8 cellular contexts compared by ENCODE assay signal in genomic region chr6:31822038-31822821, GRCh38. TPM values are rescaled to one million over a fixed set of nuclear protein-coding genes. Genes with fewer than 3 reads are reported as not detected.
DNase-seq lines count a peak whose midpoint lies in the region; ATAC-seq and TF ChIP-seq lines count a peak whose summit lies in the region.

No MANE protein-coding gene starts in this region.

- H3K4me1 ChIP-seq in duodenal mucosa (ENCODE audit: control insufficient read depth in 1 of 2, insufficient read depth in 2 of 2, low read length in 2 of 2), result peaks cover 39 to 60% of the 10 kb centered on the region in 2 donors
- peaks cover 9 to 25% (median 17%) of the 10 kb centered on the region in 4 donors for H3K4me1 ChIP-seq in liver (ENCODE audit: control insufficient read depth in 4 of 4, insufficient read depth in 4 of 4, low read length in 3 of 4)

- CTCF ChIA-PET in BJ (lab: Yijun Ruan, JAX), result interaction anchor here (0.6 to 2.1 kb wide), 4 partner anchors 31 to 157 kb away, joined by 3 to 6 read pairs (median 3); partner anchors contain the start of gene GPANK1

- ATAC-seq in GM19397 (IDR thresholded peaks at IDR 0.05; ENCODE audit: unreplicated experiment) (peak; percentile 31), GM18519 (IDR thresholded peaks at IDR 0.05; ENCODE audit: low FRiP score, unreplicated experiment) (no peak)

- H3K4me3 ChIP-seq in BJ (ENCODE audit: low read depth, low read length), result peak overlapping the region; percentile 50
- peak overlapping the region; percentile 74 for H3K4me3 ChIP-seq in NB4 (ENCODE audit: low read depth, low read length)
- H3K4me3 ChIP-seq in duodenal mucosa (ENCODE audit: low read depth in 1 of 2, low read length in 2 of 2), result peak overlapping the region; percentile 74 to 83
- peak overlapping the region; percentile 43 to 69 (median 64) for H3K4me3 ChIP-seq in liver (ENCODE audit: low read depth in 1 of 3, low read length in 3 of 3)

- POLR2A ChIA-PET in BJ (lab: Charles Lee), result interaction anchor here (1.2 kb wide), 1 partner anchor 16 kb away, joined by 4 read pairs; the partner anchor contains the start of gene LSM2

- TF ChIP-seq RAD21 in liver (IDR thresholded peaks at IDR 0.05), result no peak

- H3K27me3 ChIP-seq in BJ (ENCODE audit: control insufficient read depth, insufficient read depth, low read length), result no peaks in the 10 kb centered on the region
- no peaks in the 10 kb centered on the region for H3K27me3 ChIP-seq in duodenal mucosa (ENCODE audit: control insufficient read depth in 1 of 2, insufficient read depth in 2 of 2, low read length in 2 of 2)
- no peaks in the 10 kb centered on the region for H3K27me3 ChIP-seq in liver (ENCODE audit: control insufficient read depth in 4 of 4, insufficient read depth in 4 of 4, low read length in 3 of 4)

- TF ChIP-seq CTCF in BJ (IDR thresholded peaks at IDR 0.05; ENCODE audit: insufficient read depth, low read depth, low read length) (no peak), NB4 (IDR thresholded peaks at IDR 0.05; ENCODE audit: low read depth, low read length) (no peak), liver (IDR thresholded peaks at IDR 0.05; ENCODE audit: low read depth, low read length, missing input control) (no peak)

- H3K9ac ChIP-seq in duodenal mucosa (ENCODE audit: low read depth in 1 of 2, low read length in 2 of 2) (peak overlapping the region; percentile 89 to 98), liver (ENCODE audit: low read depth in 1 of 2, low read length in 2 of 2) (peak overlapping the region; percentile 87 to 100)

- H3K27ac ChIP-seq in duodenal mucosa (ENCODE audit: low read depth, low read length) (peak overlapping the region; percentile 90), liver (ENCODE audit: low read depth in 1 of 2, low read length in 2 of 2) (peak overlapping the region; percentile 98 to 99)

- no peaks in the 10 kb centered on the region for H3K36me3 ChIP-seq in BJ (ENCODE audit: control insufficient read depth, insufficient read depth, low read length)
- H3K36me3 ChIP-seq in duodenal mucosa (ENCODE audit: control insufficient read depth in 1 of 2, insufficient read depth in 2 of 2, low read length in 2 of 2), result no peaks in the 10 kb centered on the region
- no peaks in the 10 kb centered on the region for H3K36me3 ChIP-seq in liver (ENCODE audit: control insufficient read depth in 4 of 4, insufficient read depth in 3 of 4, low read depth in 1 of 4, low read length in 3 of 4)

- under 1% methylated on average over 25 of the region's 25 CpGs for WGBS in liver

- peak; percentile 24 for TF ChIP-seq POLR2A in NB4 (IDR thresholded peaks at IDR 0.05; ENCODE audit: extremely low read depth, insufficient read length)

- H3K9me3 ChIP-seq in duodenal mucosa (ENCODE audit: control insufficient read depth in 1 of 2, low read length in 2 of 2), result no peaks in the 10 kb centered on the region
- no peaks in the 10 kb centered on the region for H3K9me3 ChIP-seq in liver (ENCODE audit: control insufficient read depth in 4 of 4, low read length in 3 of 4)

- no peak for DNase-seq in BJ (ENCODE audit: low read depth)
- peak; percentile 90 for DNase-seq in NB4 (ENCODE audit: low read depth)
- DNase-seq in activated CD4-positive, alpha-beta T cell treated with anti-CD3 and anti-CD28 coated beads for 4 hours, result peak; percentile 52 to 63
- DNase-seq in stimulated activated CD4-positive, alpha-beta T cell treated with anti-CD3 and anti-CD28 coated beads, Interleukin-4, amount 100 ng/mL, for 48 hours (ENCODE audit: low read depth in 2 of 2), result peak; percentile 36 to 51

TF ChIP-seq in liver, 16 proteins besides CTCF, POLR2A, EP300 and RAD21:
- peak; percentile 58 for TF ChIP-seq TAF1 (conservative IDR thresholded peaks at IDR 0.05)
- TF ChIP-seq RXRA (IDR thresholded peaks at IDR 0.05), result peak; percentile 49 to 62
- TF ChIP-seq SP1 (IDR thresholded peaks at IDR 0.05), result peak; percentile 53
- peak; percentile 44 for TF ChIP-seq REST (IDR thresholded peaks at IDR 0.05)
- TF ChIP-seq ZBTB33 (IDR thresholded peaks at IDR 0.05), result no peak
- TF ChIP-seq JUND (IDR thresholded peaks at IDR 0.05), result no peak
- TF ChIP-seq HNF4A (conservative IDR thresholded peaks at IDR 0.05), result peak; percentile 21 to 31
- no peak for TF ChIP-seq HNF4G (IDR thresholded peaks at IDR 0.05)
- no peak for TF ChIP-seq MAX (IDR thresholded peaks at IDR 0.05)

RNA-seq across cellular contexts. Expression of gene HSPA1B, which starts 5.3 kb away (rescaled TPM):
- polyA plus RNA-seq in BJ (2011; rRNA removed) (20.9 and 42.8 TPM in 2 replicates), liver (10 to 100 TPM in 1 of 2 donors, 1 to 10 TPM in 1; 9.5 to 30.6 TPM)
- 34.9 and 44.1 TPM in 2 replicates for polyA minus RNA-seq in BJ (2011; rRNA and poly(A)+ RNA removed)
- total RNA-seq in liver, result 100 to 1,000 TPM in 1 of 2 donors, 10 to 100 TPM in 1; 57.2 to 165 TPM

RNA-seq across cellular contexts. Expression of gene HSPA1A, which starts 6.9 kb away (rescaled TPM):
- 57.7 and 98.6 TPM in 2 replicates for polyA plus RNA-seq in BJ (2011; rRNA removed)
- 44.0 and 48.6 TPM in 2 replicates for polyA minus RNA-seq in BJ (2011; rRNA and poly(A)+ RNA removed)
- total RNA-seq in liver, result 100 to 1,000 TPM in 1 of 2 donors, 10 to 100 TPM in 1; 98.5 to 120 TPM
- polyA plus RNA-seq in liver, result 10 to 100 TPM; 28.8 to 56.6 TPM

RNA-seq across cellular contexts. Expression of gene HSPA1L, which starts 7.1 kb away (rescaled TPM):
- polyA plus RNA-seq in BJ (2011; rRNA removed) (0.90 and 0.99 TPM in 2 replicates), liver (under 1 TPM; 0.27 to 0.28 TPM)
- polyA minus RNA-seq in BJ (2011; rRNA and poly(A)+ RNA removed), result 0.57 and 1.6 TPM in 2 replicates
- total RNA-seq in liver, result under 1 TPM; 0.67 to 0.79 TPM

RNA-seq across cellular contexts. Expression of gene LSM2, which starts 15.5 kb away (rescaled TPM):
- polyA plus RNA-seq in BJ (2011; rRNA removed) (40.3 and 43.5 TPM in 2 replicates), liver (10 to 100 TPM; 14.5 to 16.4 TPM)
- polyA minus RNA-seq in BJ (2011; rRNA and poly(A)+ RNA removed), result 22.2 and 25.1 TPM in 2 replicates
- 10 to 100 TPM in 1 of 2 donors, 1 to 10 TPM in 1; 7.3 to 18.7 TPM for total RNA-seq in liver

RNA-seq across cellular contexts. Expression of gene VARS1, which starts 26.7 kb away (rescaled TPM):
- polyA plus RNA-seq in BJ (2011; rRNA removed) (10.9 and 33.9 TPM in 2 replicates), liver (10 to 100 TPM; 17.9 to 32.5 TPM)
- polyA minus RNA-seq in BJ (2011; rRNA and poly(A)+ RNA removed), result 41.2 and 76.9 TPM in 2 replicates
- total RNA-seq in liver, result 10 to 100 TPM; 32.4 to 44.7 TPM
